Comparison of ENCODE assay signal across 20 cellular contexts in the genomic region with DNA sequence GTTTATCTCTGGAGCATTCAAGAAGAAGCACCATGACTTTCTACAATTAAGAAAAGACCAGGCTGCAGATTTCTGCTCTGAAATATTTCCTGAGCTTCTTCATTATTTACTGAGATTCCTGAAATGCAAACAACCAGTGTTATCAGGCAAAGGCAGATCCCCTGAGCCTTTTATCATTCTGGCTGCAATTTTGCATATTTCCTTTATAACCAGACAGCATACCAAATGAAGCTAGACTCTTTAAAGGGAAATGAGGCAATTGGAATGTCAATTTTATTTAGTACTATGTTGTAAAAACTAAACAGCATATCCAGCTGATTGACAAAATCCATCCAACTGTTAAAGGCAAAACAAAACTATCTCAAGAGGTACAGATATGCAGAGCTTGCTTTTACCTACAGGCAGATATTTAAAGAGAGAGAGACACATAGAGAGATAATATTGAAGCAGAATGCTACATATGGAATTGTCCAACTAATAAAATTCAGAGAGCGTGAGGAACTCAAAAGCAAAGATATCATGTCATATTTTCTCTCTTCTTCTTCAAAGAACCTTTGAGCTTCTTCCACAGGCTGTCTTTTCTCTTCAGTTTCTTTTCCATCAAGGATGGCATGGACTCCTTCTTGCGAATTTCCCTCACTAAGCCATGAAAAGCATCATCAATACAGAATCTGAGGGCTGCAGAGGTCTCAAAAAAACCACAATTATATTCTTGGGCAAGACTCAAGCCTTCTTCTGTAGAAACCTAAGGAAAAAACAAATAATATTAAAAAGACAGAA.
"Had no signal": no experiment of that assay in that cellular context is flagged by ENCODE, and none has a peak within 500 bp of the region (broad histone marks: within the 10 kb centered on the region; RNA-seq: fewer than 3 reads in every experiment).

No MANE protein-coding gene starts in this region.

- H3K27ac ChIP-seq: cardiac muscle cell, tibial artery, uterus had no signal

- H3K4me1 Mint-ChIP-seq: activated naive CD8-positive, alpha-beta T cell treated with anti-CD3 and anti-CD28 coated beads, Interleukin-2, amount 10 ng/mL, durations not matched to agents 7 days and 5 days; activated T-helper 17 cell treated with anti-CD3 and anti-CD28 coated beads, Interleukin-2, amount 50 U/mL, for 72 hours; memory B cell; natural killer cell had no signal

- H3K27ac Mint-ChIP-seq: activated CD8-positive, alpha-beta T cell treated with anti-CD3 and anti-CD28 coated beads for 36 hours; activated naive CD8-positive, alpha-beta T cell treated with anti-CD3 and anti-CD28 coated beads, Interleukin-2, amount 10 ng/mL, durations not matched to agents 7 days and 5 days; activated T-helper 17 cell treated with anti-CD3 and anti-CD28 coated beads, Interleukin-2, amount 50 U/mL, for 72 hours; effector memory CD8-positive, alpha-beta T cell; memory B cell; natural killer cell had no signal

- DNase-seq: activated CD4-positive, alpha-beta T cell treated with anti-CD3 and anti-CD28 coated beads for 48 hours; activated CD4-positive, CD25-positive, alpha-beta regulatory T cell; activated CD8-positive, alpha-beta T cell treated with anti-CD3 and anti-CD28 coated beads for 36 hours; activated naive CD4-positive, alpha-beta T cell; activated naive CD8-positive, alpha-beta T cell treated with anti-CD3 and anti-CD28 coated beads, Interleukin-2, amount 10 ng/mL, durations not matched to agents 7 days and 5 days; activated T-cell treated with anti-CD3 and anti-CD28 coated beads, Interleukin-2, amount 50 U/mL, for 1 hour; amygdala; effector memory CD8-positive, alpha-beta T cell; natural killer cell; nucleus accumbens; posterior cingulate gyrus; stimulated activated CD4-positive, alpha-beta T cell treated with anti-CD3 and anti-CD28 coated beads, Interleukin-12 subunit alpha, Interleukin-12 subunit beta, amount 100 ng/mL, for 4 hours; stimulated activated CD4-positive, alpha-beta T cell treated with anti-CD3 and anti-CD28 coated beads, Interleukin-2, amount 100 ng/mL, for 24 hours; stimulated activated naive CD8-positive, alpha-beta T cell treated with anti-CD3 and anti-CD28 coated beads, Interleukin-15, Interleukin-2, amounts not matched to agents 100 U/mL and 50 U/mL, for 24 hours; substantia nigra; tibial artery; uterus had no signal

- H3K36me3 Mint-ChIP-seq: activated naive CD8-positive, alpha-beta T cell treated with anti-CD3 and anti-CD28 coated beads, Interleukin-2, amount 10 ng/mL, durations not matched to agents 7 days and 5 days; memory B cell had no signal

- H3K4me3 Mint-ChIP-seq: activated CD8-positive, alpha-beta T cell treated with anti-CD3 and anti-CD28 coated beads for 36 hours; activated naive CD8-positive, alpha-beta T cell treated with anti-CD3 and anti-CD28 coated beads, Interleukin-2, amount 10 ng/mL, durations not matched to agents 7 days and 5 days; activated T-helper 17 cell treated with anti-CD3 and anti-CD28 coated beads, Interleukin-2, amount 50 U/mL, for 72 hours; effector memory CD8-positive, alpha-beta T cell; memory B cell; natural killer cell had no signal

- H3K4me3 ChIP-seq: cardiac muscle cell, tibial artery, uterus had no signal

- H3K27me3 Mint-ChIP-seq: activated CD8-positive, alpha-beta T cell treated with anti-CD3 and anti-CD28 coated beads for 36 hours; activated naive CD8-positive, alpha-beta T cell treated with anti-CD3 and anti-CD28 coated beads, Interleukin-2, amount 10 ng/mL, durations not matched to agents 7 days and 5 days; activated T-helper 17 cell treated with anti-CD3 and anti-CD28 coated beads, Interleukin-2, amount 50 U/mL, for 72 hours; effector memory CD8-positive, alpha-beta T cell; memory B cell had no signal

- H3K36me3 ChIP-seq: cardiac muscle cell, tibial artery, uterus had no signal

- H3K4me1 ChIP-seq: tibial artery, uterus had no signal

- H3K9me3 Mint-ChIP-seq: activated naive CD8-positive, alpha-beta T cell treated with anti-CD3 and anti-CD28 coated beads, Interleukin-2, amount 10 ng/mL, durations not matched to agents 7 days and 5 days; memory B cell had no signal

- H3K9me3 ChIP-seq: tibial artery, uterus had no signal

- H3K27me3 ChIP-seq: cardiac muscle cell, tibial artery, uterus had no signal
